ENCODE assay signal across 20 cellular contexts in genomic region chr17:50911890-50912289, GRCh38. TPM values are rescaled to one million over a fixed set of nuclear protein-coding genes. Genes with fewer than 3 reads are reported as not detected.
DNase-seq lines count a peak whose midpoint lies in the region; ATAC-seq and TF ChIP-seq lines count a peak whose summit lies in the region.
"Had no signal": no experiment of that assay in that cellular context is flagged by ENCODE, and none has a peak within 500 bp of the region (broad histone marks: within the 10 kb centered on the region; RNA-seq: fewer than 3 reads in every experiment).

No MANE protein-coding gene starts in this region.

- no peak overlapping the region for H3K4me3 ChIP-seq in GM23338
- no peak overlapping the region for H3K4me3 ChIP-seq in body of pancreas
- no peak overlapping the region for H3K4me3 ChIP-seq in retinal pigment epithelial cell (ENCODE audit: low read length)
- no peak overlapping the region for H3K4me3 ChIP-seq in uterus
- H3K4me3 ChIP-seq: dorsolateral prefrontal cortex, gastroesophageal sphincter, skin epidermis had no signal

- H3K9me3 Mint-ChIP-seq in GM23338, result no peaks in the 10 kb centered on the region
- H3K9me3 Mint-ChIP-seq: CD8-positive, alpha-beta T cell had no signal

- intact Hi-C loops in body of pancreas (cut with DNase I), result no loop called here
- intact Hi-C loops in uterus (cut with DNase I; ENCODE audit: low total_unique reads), result no loop called here
- intact Hi-C loops in posterior vena cava (cut with DNase I), result no loop called here

- H3K4me3 Mint-ChIP-seq in GM23338, result no peak overlapping the region
- H3K4me3 Mint-ChIP-seq: activated naive CD8-positive, alpha-beta T cell treated with anti-CD3 and anti-CD28 coated beads, Interleukin-2, amount 50 U/mL, for 24 hours; CD8-positive, alpha-beta T cell had no signal

- H3K36me3 ChIP-seq in GM23338 (ENCODE audit: insufficient read depth) (no peaks in the 10 kb centered on the region), body of pancreas (replicated peaks in 1 of 2; ENCODE audit: insufficient read depth in 1 of 2, low read depth in 2 of 2) (no peaks in the 10 kb centered on the region), uterus (no peaks in the 10 kb centered on the region)
- H3K36me3 ChIP-seq: gastroesophageal sphincter had no signal

- H3K27me3 ChIP-seq in GM23338 (ENCODE audit: insufficient read depth) (no peaks in the 10 kb centered on the region), body of pancreas (no peaks in the 10 kb centered on the region), uterus (no peaks in the 10 kb centered on the region)
- H3K27me3 ChIP-seq: dorsolateral prefrontal cortex, gastroesophageal sphincter had no signal

- H3K27me3 Mint-ChIP-seq in GM23338 (ENCODE audit: insufficient read depth, low read depth, poor library complexity), result peaks cover 13% of the 10 kb centered on the region
- H3K27me3 Mint-ChIP-seq: activated naive CD8-positive, alpha-beta T cell treated with anti-CD3 and anti-CD28 coated beads, Interleukin-2, amount 50 U/mL, for 24 hours had no signal

- peaks cover 51% of the 10 kb centered on the region for H3K4me1 Mint-ChIP-seq in GM23338

- 83 to 84% methylated on average over 3 to 4 of the region's 4 CpGs for WGBS in body of pancreas, 2 donors

- no peaks in the 10 kb centered on the region for H3F3A ChIP-seq in GM23338 (replicated peaks; ENCODE audit: low read depth)

- H3K79me2 ChIP-seq in GM23338 (replicated peaks; ENCODE audit: insufficient read depth), result no peaks in the 10 kb centered on the region

- peak overlapping the region; percentile 88 for H2AFZ ChIP-seq in GM23338

- no peak for TF ChIP-seq POLR2A in body of pancreas (IDR thresholded peaks at IDR 0.05)
- no peak for TF ChIP-seq POLR2A in uterus (IDR thresholded peaks at IDR 0.05)

- no peaks in the 10 kb centered on the region for H3K9me2 ChIP-seq in GM23338 (ENCODE audit: insufficient read depth)

- H3K9me3 ChIP-seq in body of pancreas (no peaks in the 10 kb centered on the region), uterus (no peaks in the 10 kb centered on the region)
- H3K9me3 ChIP-seq: gastroesophageal sphincter had no signal

- DNase-seq in DMS 273 (lab: John Stamatoyannopoulos, UW; ENCODE audit: unreplicated experiment) (peak; percentile 26), DMS 273 treated with DMSO at 0.1 percent for 48 hours (lab: John Stamatoyannopoulos, UW) (no peak), GM23338 (ENCODE audit: low spot score) (peak; percentile 60), body of pancreas (no peak), retinal pigment epithelial cell (ENCODE audit: low read depth) (no peak), caudate nucleus (lab: John Stamatoyannopoulos, UW) (no peak), uterus (no peak), posterior vena cava (ENCODE audit: low spot score) (no peak)
- DNase-seq: 8988T; activated naive CD8-positive, alpha-beta T cell treated with anti-CD3 and anti-CD28 coated beads, Interleukin-2, amount 50 U/mL, for 24 hours; CD8-positive, alpha-beta T cell; dorsolateral prefrontal cortex; EL; NCI-H2081; NCI-H510A; stimulated activated CD4-positive, alpha-beta T cell treated with anti-CD3 and anti-CD28 coated beads, Interleukin-4, amount 100 ng/mL, for 24 hours; substantia nigra had no signal

- no peaks in the 10 kb centered on the region for H3K36me3 Mint-ChIP-seq in GM23338 (ENCODE audit: low read depth)
- H3K36me3 Mint-ChIP-seq: CD8-positive, alpha-beta T cell had no signal

- H3K27ac ChIP-seq in GM23338 (ENCODE audit: low read depth), result no peak overlapping the region
- H3K27ac ChIP-seq in body of pancreas, result peak overlapping the region; percentile 30 to 97 (median 95)
- no peak overlapping the region for H3K27ac ChIP-seq in caudate nucleus (ENCODE audit: low read depth, low read length)
- no peak overlapping the region for H3K27ac ChIP-seq in uterus
- H3K27ac ChIP-seq: dorsolateral prefrontal cortex had no signal

- no peaks in the 10 kb centered on the region for H4K20me1 ChIP-seq in GM23338 (replicated peaks; ENCODE audit: insufficient read depth)

- TF ChIP-seq CTCF in GM23338 (conservative IDR thresholded peaks at IDR 0.05; ENCODE audit: low read depth in 2 of 2) (peak in 1 of 2 experiments; percentile 23; a peak in 1 of 4 replicates), body of pancreas (IDR thresholded peaks at IDR 0.05) (no peak), retinal pigment epithelial cell (conservative IDR thresholded peaks at IDR 0.05; ENCODE audit: low read depth, low read length) (peak; percentile 13), uterus (IDR thresholded peaks at IDR 0.05) (no peak)

- ATAC-seq in GM23338 (peak; percentile 59), body of pancreas (no peak)
- ATAC-seq: activated naive CD8-positive, alpha-beta T cell treated with anti-CD3 and anti-CD28 coated beads, Interleukin-2, amount 50 U/mL, for 24 hours; CD8-positive, alpha-beta T cell; gastroesophageal sphincter; Right ventricle myocardium inferior had no signal

- H3K4me1 ChIP-seq in GM23338 (ENCODE audit: insufficient read depth) (peaks cover 17% of the 10 kb centered on the region), body of pancreas (peaks cover 95% of the 10 kb centered on the region), uterus (no peaks in the 10 kb centered on the region)

- H3K4me2 ChIP-seq in GM23338, result peak overlapping the region; percentile 38; the same call in 1 of the 2 replicates

- no peak overlapping the region; the same call in 1 of the 2 replicates for H3K27ac Mint-ChIP-seq in GM23338
- H3K27ac Mint-ChIP-seq: activated naive CD8-positive, alpha-beta T cell treated with anti-CD3 and anti-CD28 coated beads, Interleukin-2, amount 50 U/mL, for 24 hours had no signal

TF ChIP-seq in GM23338, 12 proteins besides CTCF, POLR2A, EP300 and RAD21 (continues in another document):
- TF ChIP-seq, protein P1, sequence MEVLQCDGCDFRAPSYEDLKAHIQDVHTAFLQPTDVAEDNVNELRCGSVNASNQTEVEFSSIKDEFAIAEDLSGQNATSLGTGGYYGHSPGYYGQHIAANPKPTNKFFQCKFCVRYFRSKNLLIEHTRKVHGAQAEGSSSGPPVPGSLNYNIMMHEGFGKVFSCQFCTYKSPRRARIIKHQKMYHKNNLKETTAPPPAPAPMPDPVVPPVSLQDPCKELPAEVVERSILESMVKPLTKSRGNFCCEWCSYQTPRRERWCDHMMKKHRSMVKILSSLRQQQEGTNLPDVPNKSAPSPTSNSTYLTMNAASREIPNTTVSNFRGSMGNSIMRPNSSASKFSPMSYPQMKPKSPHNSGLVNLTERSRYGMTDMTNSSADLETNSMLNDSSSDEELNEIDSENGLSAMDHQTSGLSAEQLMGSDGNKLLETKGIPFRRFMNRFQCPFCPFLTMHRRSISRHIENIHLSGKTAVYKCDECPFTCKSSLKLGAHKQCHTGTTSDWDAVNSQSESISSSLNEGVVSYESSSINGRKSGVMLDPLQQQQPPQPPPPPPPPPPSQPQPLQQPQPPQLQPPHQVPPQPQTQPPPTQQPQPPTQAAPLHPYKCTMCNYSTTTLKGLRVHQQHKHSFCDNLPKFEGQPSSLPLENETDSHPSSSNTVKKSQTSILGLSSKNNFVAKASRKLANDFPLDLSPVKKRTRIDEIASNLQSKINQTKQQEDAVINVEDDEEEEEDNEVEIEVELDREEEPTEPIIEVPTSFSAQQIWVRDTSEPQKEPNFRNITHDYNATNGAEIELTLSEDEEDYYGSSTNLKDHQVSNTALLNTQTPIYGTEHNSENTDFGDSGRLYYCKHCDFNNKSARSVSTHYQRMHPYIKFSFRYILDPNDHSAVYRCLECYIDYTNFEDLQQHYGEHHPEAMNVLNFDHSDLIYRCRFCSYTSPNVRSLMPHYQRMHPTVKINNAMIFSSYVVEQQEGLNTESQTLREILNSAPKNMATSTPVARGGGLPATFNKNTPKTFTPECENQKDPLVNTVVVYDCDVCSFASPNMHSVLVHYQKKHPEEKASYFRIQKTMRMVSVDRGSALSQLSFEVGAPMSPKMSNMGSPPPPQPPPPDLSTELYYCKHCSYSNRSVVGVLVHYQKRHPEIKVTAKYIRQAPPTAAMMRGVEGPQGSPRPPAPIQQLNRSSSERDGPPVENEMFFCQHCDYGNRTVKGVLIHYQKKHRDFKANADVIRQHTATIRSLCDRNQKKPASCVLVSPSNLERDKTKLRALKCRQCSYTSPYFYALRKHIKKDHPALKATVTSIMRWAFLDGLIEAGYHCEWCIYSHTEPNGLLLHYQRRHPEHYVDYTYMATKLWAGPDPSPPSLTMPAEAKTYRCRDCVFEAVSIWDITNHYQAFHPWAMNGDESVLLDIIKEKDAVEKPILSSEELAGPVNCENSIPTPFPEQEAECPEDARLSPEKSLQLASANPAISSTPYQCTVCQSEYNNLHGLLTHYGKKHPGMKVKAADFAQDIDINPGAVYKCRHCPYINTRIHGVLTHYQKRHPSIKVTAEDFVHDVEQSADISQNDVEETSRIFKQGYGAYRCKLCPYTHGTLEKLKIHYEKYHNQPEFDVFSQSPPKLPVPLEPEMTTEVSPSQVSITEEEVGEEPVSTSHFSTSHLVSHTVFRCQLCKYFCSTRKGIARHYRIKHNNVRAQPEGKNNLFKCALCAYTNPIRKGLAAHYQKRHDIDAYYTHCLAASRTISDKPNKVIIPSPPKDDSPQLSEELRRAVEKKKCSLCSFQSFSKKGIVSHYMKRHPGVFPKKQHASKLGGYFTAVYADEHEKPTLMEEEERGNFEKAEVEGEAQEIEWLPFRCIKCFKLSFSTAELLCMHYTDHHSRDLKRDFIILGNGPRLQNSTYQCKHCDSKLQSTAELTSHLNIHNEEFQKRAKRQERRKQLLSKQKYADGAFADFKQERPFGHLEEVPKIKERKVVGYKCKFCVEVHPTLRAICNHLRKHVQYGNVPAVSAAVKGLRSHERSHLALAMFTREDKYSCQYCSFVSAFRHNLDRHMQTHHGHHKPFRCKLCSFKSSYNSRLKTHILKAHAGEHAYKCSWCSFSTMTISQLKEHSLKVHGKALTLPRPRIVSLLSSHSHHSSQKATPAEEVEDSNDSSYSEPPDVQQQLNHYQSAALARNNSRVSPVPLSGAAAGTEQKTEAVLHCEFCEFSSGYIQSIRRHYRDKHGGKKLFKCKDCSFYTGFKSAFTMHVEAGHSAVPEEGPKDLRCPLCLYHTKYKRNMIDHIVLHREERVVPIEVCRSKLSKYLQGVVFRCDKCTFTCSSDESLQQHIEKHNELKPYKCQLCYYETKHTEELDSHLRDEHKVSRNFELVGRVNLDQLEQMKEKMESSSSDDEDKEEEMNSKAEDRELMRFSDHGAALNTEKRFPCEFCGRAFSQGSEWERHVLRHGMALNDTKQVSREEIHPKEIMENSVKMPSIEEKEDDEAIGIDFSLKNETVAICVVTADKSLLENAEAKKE (CRISPR knock-in tag; IDR thresholded peaks at IDR 0.05), result no peak
- TF ChIP-seq EZH2phosphoT487 (IDR thresholded peaks at IDR 0.05; ENCODE audit: unreplicated experiment) (no peak), ZNF114 (CRISPR knock-in tag; IDR thresholded peaks at IDR 0.05) (no peak)

RNA-seq across cellular contexts. Expression of gene TOB1, which starts 45.7 kb away (rescaled TPM):
- total RNA-seq in GM23338 (2014; rRNA removed; shearing (Covaris generic)), result 12.1 and 15.3 TPM in 2 replicates
- polyA plus RNA-seq in GM23338 (2016; fragmentation: Nextera tagmentation; extraction: Ambion mirVana), result 41.2 and 46.9 TPM in 2 replicates
- 10 to 100 TPM; 36.8 to 46.1 TPM for total RNA-seq in body of pancreas
- 10 to 100 TPM; 16.5 to 64.3 (median 27.5) TPM for total RNA-seq in uterus
- total RNA-seq in posterior vena cava, result 10 to 100 TPM; 48.9 to 59.1 TPM

Comparison
In these comparisons a context has a peak if more than half of its experiments do, and no peak if none do; other contexts are left out.
1. DNase-seq: peak in DMS 273 (single experiment) and GM23338 (single experiment); none in DMS 273 treated with DMSO at 0.1 percent for 48 hours (single experiment), body of pancreas (0 of 4), retinal pigment epithelial cell (single experiment), caudate nucleus (0 of 61), uterus (0 of 2) and posterior vena cava (single experiment).
2. H3K27ac ChIP-seq: peak in body of pancreas (4 of 4); none in GM23338 (single experiment), caudate nucleus (single experiment) and uterus (0 of 2).